In the genomic region with DNA sequence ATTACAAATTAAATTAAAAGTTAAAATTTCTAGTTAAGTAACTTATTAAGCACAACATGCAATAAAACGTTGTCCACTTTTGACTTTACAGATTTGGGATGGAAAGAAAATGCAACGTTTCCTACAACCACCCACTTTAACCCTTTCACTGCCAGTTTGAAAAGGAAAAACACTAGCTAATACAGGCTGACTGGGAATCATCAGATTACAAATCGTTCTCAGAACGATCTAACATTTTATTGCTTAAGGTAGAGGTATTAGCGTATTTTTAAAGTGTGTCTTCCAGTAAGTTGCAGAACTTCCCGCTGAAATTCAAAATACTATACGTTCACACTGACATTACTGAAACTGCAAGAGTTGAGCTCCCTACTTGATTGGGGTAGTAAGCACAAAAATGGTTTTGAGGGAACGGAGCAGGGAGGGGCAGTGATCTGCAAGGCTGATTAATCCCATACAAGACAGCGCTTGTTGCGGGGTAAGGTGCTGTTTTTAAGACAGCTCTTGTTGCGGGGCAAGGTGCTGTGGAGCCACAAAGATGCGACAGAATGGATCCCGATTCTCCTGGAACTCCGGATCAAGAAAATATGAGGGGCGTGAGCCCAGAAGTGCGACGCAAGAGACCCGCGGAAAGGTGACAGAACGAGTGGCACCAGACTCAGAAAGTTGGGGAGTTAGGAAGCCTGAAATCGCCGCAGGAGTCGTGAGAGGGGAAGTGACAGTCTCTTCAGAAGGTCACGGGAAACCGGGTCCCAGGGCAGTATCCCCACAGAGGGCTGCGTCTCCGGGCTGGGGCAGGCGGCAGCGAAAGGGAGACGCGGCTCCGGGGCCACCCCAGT, we compare ENCODE assay signal across 8 cellular contexts. TPM values are rescaled to one million over a fixed set of nuclear protein-coding genes. Genes with fewer than 3 reads are reported as not detected.
DNase-seq lines count a peak whose midpoint lies in the region; ATAC-seq, FAIRE-seq and TF ChIP-seq lines count a peak whose summit lies in the region.

No MANE protein-coding gene starts in this region.

- H3K9me3 Mint-ChIP-seq in MCF 10A (ENCODE audit: unreplicated experiment) = no peaks in the 10 kb centered on the region
- H3K9me3 Mint-ChIP-seq in stimulated activated naive CD8-positive, alpha-beta T cell treated with anti-CD3 and anti-CD28 coated beads, Interleukin-15, Interleukin-2, amounts not matched to agents 100 ng/mL and 50 ng/mL, for 24 hours = no peaks in the 10 kb centered on the region

- H3K27ac Mint-ChIP-seq in MCF 10A (ENCODE audit: low read depth, unreplicated experiment) = peak overlapping the region; percentile 99
- peak overlapping the region; percentile 98 for H3K27ac Mint-ChIP-seq in stimulated activated naive CD8-positive, alpha-beta T cell treated with anti-CD3 and anti-CD28 coated beads, Interleukin-15, Interleukin-2, amounts not matched to agents 100 ng/mL and 50 ng/mL, for 24 hours

- POLR2A ChIA-PET in MCF 10A (lab: Yijun Ruan, JAX) = interaction anchor here (0.6 to 13.1 kb wide), 27 partner anchors 9 to 545 kb away, joined by 3 to 694 read pairs (median 5); a partner anchor contains a TSS

- H3K4me3 Mint-ChIP-seq in MCF 10A (ENCODE audit: unreplicated experiment) = peak overlapping the region; percentile 97
- peak overlapping the region; percentile 100 for H3K4me3 Mint-ChIP-seq in stimulated activated naive CD8-positive, alpha-beta T cell treated with anti-CD3 and anti-CD28 coated beads, Interleukin-15, Interleukin-2, amounts not matched to agents 100 ng/mL and 50 ng/mL, for 24 hours

- BruUV-seq in MCF 10A (replicated peaks; lab: Mats Ljungman, UMichigan) = TSS peak; percentile 51

- intact Hi-C loops in MCF 10A (cut with micrococcal nuclease) = loop anchor here (5.0 kb wide), 1 partner anchor 223 kb away; no protein-coding TSS in a partner anchor
- intact Hi-C loops in kidney (cut with DNase I) = no loop called here

- peaks cover 30% of the 10 kb centered on the region for H3K4me1 Mint-ChIP-seq in MCF 10A (ENCODE audit: insufficient read depth, unreplicated experiment)
- H3K4me1 Mint-ChIP-seq in stimulated activated naive CD8-positive, alpha-beta T cell treated with anti-CD3 and anti-CD28 coated beads, Interleukin-15, Interleukin-2, amounts not matched to agents 100 ng/mL and 50 ng/mL, for 24 hours (ENCODE audit: low read depth) = peaks cover 58% of the 10 kb centered on the region

- H3K27me3 Mint-ChIP-seq in MCF 10A (ENCODE audit: insufficient read depth, unreplicated experiment) = no peaks in the 10 kb centered on the region
- no peaks in the 10 kb centered on the region for H3K27me3 Mint-ChIP-seq in stimulated activated naive CD8-positive, alpha-beta T cell treated with anti-CD3 and anti-CD28 coated beads, Interleukin-15, Interleukin-2, amounts not matched to agents 100 ng/mL and 50 ng/mL, for 24 hours

- H3K36me3 ChIP-seq in kidney (ENCODE audit: control insufficient read depth in 1 of 2, insufficient read depth in 2 of 2, low read length in 2 of 2) = no peaks in the 10 kb centered on the region

- H3K4me3 ChIP-seq in kidney (ENCODE audit: low read length in 2 of 2) = peak overlapping the region; percentile 98 to 99

- H3K4me1 ChIP-seq in kidney (ENCODE audit: control insufficient read depth in 1 of 2, insufficient read depth in 1 of 2, low read depth in 1 of 2, low read length in 2 of 2) = peaks cover 18 to 19% of the 10 kb centered on the region in 2 donors

- DNase-seq in CD1c-positive myeloid dendritic cell (ENCODE audit: extremely low spot score) (peak; percentile 78), NOMO-1 (lab: John Stamatoyannopoulos, UW; ENCODE audit: unreplicated experiment in 2 of 2) (peak; percentile 21 to 54), MCF 10A (ENCODE audit: unreplicated experiment) (peak; percentile 40), kidney (no peak), NCI-H1694 treated with DMSO at 0.1 percent for 48 hours (lab: John Stamatoyannopoulos, UW) (no peak)

- H3K27ac ChIP-seq in kidney (ENCODE audit: low read depth in 2 of 2, low read length in 2 of 2) = peak overlapping the region; percentile 98 to 99

- TF ChIP-seq CTCF in MCF 10A (IDR thresholded peaks at IDR 0.05; ENCODE audit: unreplicated experiment) (no peak), kidney (IDR thresholded peaks at IDR 0.05; ENCODE audit: borderline replicate concordance, extremely low read depth, insufficient read depth) (no peak)

- peaks cover 23% of the 10 kb centered on the region for H3K36me3 Mint-ChIP-seq in MCF 10A (ENCODE audit: insufficient read depth, unreplicated experiment)
- H3K36me3 Mint-ChIP-seq in stimulated activated naive CD8-positive, alpha-beta T cell treated with anti-CD3 and anti-CD28 coated beads, Interleukin-15, Interleukin-2, amounts not matched to agents 100 ng/mL and 50 ng/mL, for 24 hours (ENCODE audit: low read depth) = peaks cover 21% of the 10 kb centered on the region

- H3K9ac ChIP-seq in kidney (ENCODE audit: low read length in 2 of 2) = peak overlapping the region; percentile 94 to 98

- no peak for FAIRE-seq in kidney (lab: Jason Lieb, UNC)

- H3K9me3 ChIP-seq in kidney (ENCODE audit: control insufficient read depth in 1 of 2, low read length in 2 of 2) = no peaks in the 10 kb centered on the region

- ATAC-seq in GM18867 (IDR thresholded peaks at IDR 0.05; ENCODE audit: unreplicated experiment) (peak; percentile 29), HG03066 (IDR thresholded peaks at IDR 0.05; ENCODE audit: low read depth, unreplicated experiment) (peak; percentile 29)

- CTCF ChIA-PET in MCF 10A (lab: Yijun Ruan, JAX) = interaction anchor here (0.6 to 2.5 kb wide), 13 partner anchors 9 to 334 kb away, joined by 3 to 12 read pairs (median 5); no protein-coding TSS in a partner anchor

RNA-seq across cellular contexts. Expression of a gene that starts 0.6 kb away (rescaled TPM):
- total RNA-seq in MCF 10A (2022) = 132 and 152 TPM in 2 replicates
- total RNA-seq in kidney = 135 TPM
- polyA plus RNA-seq in kidney (ENCODE audit: insufficient read depth, low read depth, low replicate concordance) = 171 TPM

RNA-seq across cellular contexts. Expression of a gene that starts 0.9 kb away (rescaled TPM):
- total RNA-seq in MCF 10A (2022) = 126 and 143 TPM in 2 replicates
- total RNA-seq in kidney = 132 TPM
- polyA plus RNA-seq in kidney (ENCODE audit: insufficient read depth, low read depth, low replicate concordance) = 232 TPM

Comparison
In these comparisons a context has a peak if more than half of its experiments do, and no peak if none do; other contexts are left out.
1. DNase-seq: peak in CD1c-positive myeloid dendritic cell (single experiment), NOMO-1 (2 of 2) and MCF 10A (single experiment); none in kidney (single experiment) and NCI-H1694 treated with DMSO at 0.1 percent for 48 hours (single experiment).